In the genomic region with DNA sequence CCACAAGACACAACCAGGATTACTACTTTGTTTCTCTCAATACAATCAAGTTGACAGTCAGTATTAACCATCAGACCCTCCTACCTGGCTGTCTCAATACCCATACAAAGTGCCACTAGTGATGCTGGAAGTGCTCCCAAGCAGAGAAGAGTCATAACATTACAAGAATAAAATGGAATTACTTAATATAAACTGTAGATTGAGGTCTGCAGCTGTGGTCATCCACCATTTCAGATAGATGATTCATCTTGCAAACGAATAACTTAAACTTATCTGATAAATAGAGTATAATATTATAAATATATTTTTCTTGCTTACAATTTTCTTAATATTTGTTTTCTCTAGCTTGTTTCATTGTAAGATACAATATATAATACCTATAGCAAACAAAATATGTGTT, we compare ENCODE assay signal across 29 cellular contexts.
"Had no signal": no experiment of that assay in that cellular context is flagged by ENCODE, and none has a peak within 500 bp of the region (broad histone marks: within the 10 kb centered on the region; RNA-seq: fewer than 3 reads in every experiment).

No MANE protein-coding gene starts in this region.

- H3K4me1 ChIP-seq: body of pancreas had no signal

- H3K4me1 Mint-ChIP-seq: activated B cell treated with CpG ODN at 0.5 μM for 24 hours; activated CD4-positive, alpha-beta T cell treated with anti-CD3 and anti-CD28 coated beads, Interleukin-2, amount 10 ng/mL, durations not matched to agents 24 days and 14 days; activated CD8-positive, alpha-beta memory T cell treated with anti-CD3 and anti-CD28 coated beads, Interleukin-2, amount 10 ng/mL, durations not matched to agents 7 days and 5 days; activated T-helper 17 cell treated with anti-CD3 and anti-CD28 coated beads, Interleukin-2, amount 50 U/mL, for 72 hours; IgD-negative memory B cell; T-cell had no signal

- DNase-seq: activated B cell treated with CpG ODN at 0.5 μM for 24 hours; activated CD4-positive, alpha-beta T cell treated with anti-CD3 and anti-CD28 coated beads for 1 hour; activated CD4-positive, alpha-beta T cell treated with anti-CD3 and anti-CD28 coated beads, Interleukin-2, amount 10 ng/mL, durations not matched to agents 24 days and 14 days; activated CD4-positive, alpha-beta T cell treated with anti-CD3 and anti-CD28 coated beads, Interleukin-2, amount 50 U/mL, for 48 hours; activated CD8-positive, alpha-beta memory T cell treated with anti-CD3 and anti-CD28 coated beads, Interleukin-2, amount 10 ng/mL, durations not matched to agents 7 days and 5 days; activated gamma-delta T cell; activated naive CD4-positive, alpha-beta T cell treated with anti-CD3 and anti-CD28 coated beads for 36 hours; activated T-cell treated with anti-CD3 and anti-CD28 coated beads, Interleukin-2, amount 50 U/mL, for 48 hours; anterior cingulate cortex; body of pancreas; KG1; NCI-H1092 treated with DMSO at 0.1 percent for 48 hours; NCI-H1417 treated with DMSO at 0.1 percent for 48 hours; NCI-H1694; NCI-H2029; NCI-H2107; NCI-H345; NCI-H510A; NCI-H69; RPMI8226; T-cell; T-helper 2 cell; T1000 had no signal

- H3K4me3 Mint-ChIP-seq: activated B cell treated with CpG ODN at 0.5 μM for 24 hours; activated CD4-positive, alpha-beta T cell treated with anti-CD3 and anti-CD28 coated beads, Interleukin-2, amount 10 ng/mL, durations not matched to agents 24 days and 14 days; activated CD8-positive, alpha-beta memory T cell treated with anti-CD3 and anti-CD28 coated beads, Interleukin-2, amount 10 ng/mL, durations not matched to agents 7 days and 5 days; activated naive CD4-positive, alpha-beta T cell treated with anti-CD3 and anti-CD28 coated beads for 36 hours; activated naive CD8-positive, alpha-beta T cell; activated T-helper 17 cell treated with anti-CD3 and anti-CD28 coated beads, Interleukin-2, amount 50 U/mL, for 72 hours; IgD-negative memory B cell; T-cell had no signal

- H3K4me3 ChIP-seq: body of pancreas, SK-N-MC had no signal

- H3K9me3 Mint-ChIP-seq: activated CD4-positive, alpha-beta T cell treated with anti-CD3 and anti-CD28 coated beads, Interleukin-2, amount 10 ng/mL, durations not matched to agents 24 days and 14 days had no signal

- H3K9me3 ChIP-seq: body of pancreas had no signal

- H3K27me3 Mint-ChIP-seq: activated B cell treated with CpG ODN at 0.5 μM for 24 hours; activated CD4-positive, alpha-beta T cell treated with anti-CD3 and anti-CD28 coated beads, Interleukin-2, amount 10 ng/mL, durations not matched to agents 24 days and 14 days; activated CD8-positive, alpha-beta memory T cell treated with anti-CD3 and anti-CD28 coated beads, Interleukin-2, amount 10 ng/mL, durations not matched to agents 7 days and 5 days; activated naive CD8-positive, alpha-beta T cell; activated T-helper 17 cell treated with anti-CD3 and anti-CD28 coated beads, Interleukin-2, amount 50 U/mL, for 72 hours; IgD-negative memory B cell; T-cell had no signal

- H3K36me3 Mint-ChIP-seq: activated CD8-positive, alpha-beta memory T cell treated with anti-CD3 and anti-CD28 coated beads, Interleukin-2, amount 10 ng/mL, durations not matched to agents 7 days and 5 days; activated naive CD8-positive, alpha-beta T cell; IgD-negative memory B cell; T-cell had no signal

- ATAC-seq: activated CD8-positive, alpha-beta memory T cell treated with anti-CD3 and anti-CD28 coated beads, Interleukin-2, amount 10 ng/mL, durations not matched to agents 7 days and 5 days; activated T-helper 17 cell treated with anti-CD3 and anti-CD28 coated beads, Interleukin-2, amount 50 U/mL, for 72 hours; body of pancreas; Panc1; Right ventricle myocardium inferior; T-cell had no signal

- H3K27me3 ChIP-seq: body of pancreas had no signal

- H3K27ac Mint-ChIP-seq: activated B cell treated with CpG ODN at 0.5 μM for 24 hours; activated CD4-positive, alpha-beta T cell treated with anti-CD3 and anti-CD28 coated beads, Interleukin-2, amount 10 ng/mL, durations not matched to agents 24 days and 14 days; activated CD8-positive, alpha-beta memory T cell treated with anti-CD3 and anti-CD28 coated beads, Interleukin-2, amount 10 ng/mL, durations not matched to agents 7 days and 5 days; activated naive CD4-positive, alpha-beta T cell treated with anti-CD3 and anti-CD28 coated beads for 36 hours; activated naive CD8-positive, alpha-beta T cell; activated T-helper 17 cell treated with anti-CD3 and anti-CD28 coated beads, Interleukin-2, amount 50 U/mL, for 72 hours; IgD-negative memory B cell; T-cell had no signal
